2 cellular contexts compared by ENCODE assay signal in genomic region chr1:155163785-155164184, GRCh38.
TF ChIP-seq lines count a peak whose summit lies in the region.

No MANE protein-coding gene starts in this region.

TF ChIP-seq in HEK293, 187 proteins besides CTCF, POLR2A, EP300 and RAD21:
- TF ChIP-seq ZNF580 (tag by site-specific recombination; IDR thresholded peaks at IDR 0.05) (peak; percentile 84), ZNF146 (tag by site-specific recombination; IDR thresholded peaks at IDR 0.05) (peak; percentile 98)

TF ChIP-seq in K562, 482 proteins besides CTCF, POLR2A, EP300 and RAD21:
- TF ChIP-seq ZNF146 (CRISPR knock-in tag; IDR thresholded peaks at IDR 0.05; ENCODE audit: unreplicated experiment) (peak; percentile 80), BCOR (IDR thresholded peaks at IDR 0.05) (peak; percentile 41; the same call in 1 of the 2 replicates)
